1 cellular context compared by ENCODE assay signal in the genomic region with DNA sequence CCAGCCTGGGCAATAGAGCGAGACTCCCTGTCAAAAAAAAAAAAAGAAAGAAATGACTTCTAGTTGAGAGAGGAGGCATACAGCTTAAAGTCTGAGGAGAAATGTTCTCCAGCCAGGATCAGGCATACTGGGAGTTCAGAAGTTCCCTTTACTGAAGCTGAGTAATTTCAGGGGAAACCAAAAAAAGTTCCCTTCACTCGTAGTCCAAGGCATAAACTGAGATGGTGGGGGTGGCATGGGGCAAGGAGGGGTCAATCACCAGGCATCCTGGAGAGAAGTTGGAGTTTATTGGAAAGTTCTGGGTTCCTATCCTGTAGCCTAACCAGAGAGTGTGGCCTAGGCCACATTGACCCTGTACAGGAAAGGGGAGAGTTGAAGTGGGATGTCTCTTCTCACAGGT.
A peak's percentile ranks its signal among the peaks of the same experiment; 100 is the strongest.
TF ChIP-seq lines count a peak whose summit lies in the region.

No MANE protein-coding gene starts in this region.

TF ChIP-seq in K562, 482 proteins besides CTCF, POLR2A, EP300 and RAD21:
- TF ChIP-seq ZFX (CRISPR knock-in tag; IDR thresholded peaks at IDR 0.05) (peak; percentile 35; the same call in 1 of the 2 replicates), ZSCAN32 (CRISPR knock-in tag; IDR thresholded peaks at IDR 0.05) (no peak)
